In genomic region chr12:67797769-67798168, GRCh38 we compare ENCODE assay signal across 15 cellular contexts.
DNase-seq lines count a peak whose midpoint lies in the region; ATAC-seq and TF ChIP-seq lines count a peak whose summit lies in the region.
"Had no signal": no experiment of that assay in that cellular context is flagged by ENCODE, and none has a peak within 500 bp of the region (broad histone marks: within the 10 kb centered on the region; RNA-seq: fewer than 3 reads in every experiment).

No MANE protein-coding gene starts in this region.

- TF ChIP-seq CTCF in esophagus muscularis mucosa (IDR thresholded peaks at IDR 0.05) (no peak), psoas muscle (IDR thresholded peaks at IDR 0.05) (no peak)

- ATAC-seq in left ventricle myocardium superior (peak; percentile 53), psoas muscle (peak; percentile 31 to 68 (median 56)), aorta (ENCODE audit: low FRiP score) (peak; percentile 42)

- no peak for DNase-seq in esophagus muscularis mucosa (ENCODE audit: extremely low spot score)
- no peak for DNase-seq in left ventricle myocardium superior
- DNase-seq in psoas muscle: no peak
- no peak for DNase-seq in aorta
- DNase-seq in activated CD4-positive, alpha-beta T cell treated with anti-CD3 and anti-CD28 coated beads, Interleukin-2, amount 50 U/mL, for 48 hours: no peak
- DNase-seq in EL: no peak
- DNase-seq in activated effector memory CD4-positive, alpha-beta T cell treated with Interleukin-2 at 50 U/mL for 16 hours: no peak
- DNase-seq: C1 segment of cervical spinal cord; DMS79 treated with DMSO at 0.1 percent for 48 hours; KG1; NCI-H1105 treated with DMSO at 0.1 percent for 48 hours; NCI-H1694; NCI-H2081 treated with DMSO at 0.1 percent for 48 hours; NK-92 treated with Interleukin-12 subunit alpha and Interleukin-12 subunit beta, amount 100 ng/mL, for 24 hours; Peyer's patch had no signal

- H3K4me1 ChIP-seq in esophagus muscularis mucosa (peaks cover 27 to 43% (median 34%) of the 10 kb centered on the region in 4 donors), psoas muscle (peaks cover 27% of the 10 kb centered on the region), aorta (ENCODE audit: control insufficient read depth in 1 of 2, insufficient read depth in 2 of 2, low read length in 2 of 2) (no peaks in the 10 kb centered on the region)
- H3K4me1 ChIP-seq: Peyer's patch had no signal

- intact Hi-C loops in esophagus muscularis mucosa (cut with DNase I) (no loop called here), left ventricle myocardium superior (cut with micrococcal nuclease) (loop anchor here (10.0 kb wide), 1 partner anchor 143 kb away; no protein-coding TSS in a partner anchor), psoas muscle (cut with DNase I) (loop anchor here (10.0 kb wide), 2 partner anchors 143 to 147 kb away; no protein-coding TSS in a partner anchor), aorta (cut with DNase I) (no loop called here)

- H3K9me3 ChIP-seq in esophagus muscularis mucosa (no peaks in the 10 kb centered on the region), psoas muscle (no peaks in the 10 kb centered on the region), aorta (ENCODE audit: control insufficient read depth, low read length) (no peaks in the 10 kb centered on the region)
- H3K9me3 ChIP-seq: Peyer's patch had no signal

- H3K36me3 ChIP-seq in esophagus muscularis mucosa (no peaks in the 10 kb centered on the region), psoas muscle (ENCODE audit: insufficient read depth in 1 of 2, low read depth in 1 of 2) (no peaks in the 10 kb centered on the region), aorta (ENCODE audit: control insufficient read depth in 1 of 2, insufficient read depth in 2 of 2, low read length in 1 of 2) (no peaks in the 10 kb centered on the region)
- H3K36me3 ChIP-seq: Peyer's patch had no signal

- H3K27me3 ChIP-seq in esophagus muscularis mucosa (no peaks in the 10 kb centered on the region), psoas muscle (ENCODE audit: insufficient read depth in 3 of 3, low read length in 2 of 3) (no peaks in the 10 kb centered on the region), aorta (ENCODE audit: control insufficient read depth in 1 of 2, insufficient read depth in 2 of 2, low read length in 1 of 2) (no peaks in the 10 kb centered on the region)
- H3K27me3 ChIP-seq: Peyer's patch had no signal

- TF ChIP-seq EP300 in esophagus muscularis mucosa (IDR thresholded peaks at IDR 0.05): no peak

- H3K27ac ChIP-seq in esophagus muscularis mucosa (replicated peaks in 1 of 4) (peak overlapping the region; percentile 60 to 66 (median 62)), psoas muscle (peak overlapping the region; percentile 83), aorta (ENCODE audit: low read depth in 1 of 2, low read length in 2 of 2) (no peak overlapping the region)
- H3K27ac ChIP-seq: Peyer's patch had no signal

- H3K4me3 ChIP-seq in esophagus muscularis mucosa (no peak overlapping the region), psoas muscle (peak overlapping the region; percentile 11), aorta (ENCODE audit: low read length in 2 of 2) (no peak overlapping the region)
- H3K4me3 ChIP-seq: Peyer's patch had no signal

- no peak for TF ChIP-seq POLR2A in esophagus muscularis mucosa (IDR thresholded peaks at IDR 0.05; ENCODE audit: low read depth)

Comparison
In these comparisons a context has a peak if more than half of its experiments do, and no peak if none do; other contexts are left out.
1. H3K27ac ChIP-seq: peak in esophagus muscularis mucosa (4 of 4) and psoas muscle (single experiment); none in aorta (0 of 2).
2. intact Hi-C loops: an anchor here in left ventricle myocardium superior (10.0 kb wide) and psoas muscle (10.0 kb wide); none called in esophagus muscularis mucosa and aorta.
3. Peak in every context shown above with its lines, with median percentiles within 50 percentile points of each other: ATAC-seq.